ENCODE assay signal across 10 cellular contexts in genomic region chr1:76294470-76295194, GRCh38.
DNase-seq lines count a peak whose midpoint lies in the region; ATAC-seq and TF ChIP-seq lines count a peak whose summit lies in the region.
"Had no signal": no experiment of that assay in that cellular context is flagged by ENCODE, and none has a peak within 500 bp of the region (broad histone marks: within the 10 kb centered on the region; RNA-seq: fewer than 3 reads in every experiment).

No MANE protein-coding gene starts in this region.

- H3K27ac ChIP-seq in vagina (no peak overlapping the region), transverse colon (no peak overlapping the region)
- H3K27ac ChIP-seq: SK-N-MC had no signal

- peak overlapping the region; percentile 56 for H3K4me3 Mint-ChIP-seq in activated T-helper 1 cell treated with anti-CD3 and anti-CD28 coated beads, Interleukin-12 subunit alpha, Interleukin-12 subunit beta, Interleukin-2, Interleukin-4 antibody, amounts not matched to agents 30 ng/mL and 10 ng/mL and 1 ng/mL, durations not matched to agents 14 hours and 24 hours and 36 hours
- H3K4me3 Mint-ChIP-seq: dendritic cell treated with granulocyte-macrophage colony-stimulating factor and Interleukin-4, amounts not matched to agents 40 ng/mL and 50 ng/mL, for 4 days had no signal

- no peak for TF ChIP-seq POLR2A in vagina (IDR thresholded peaks at IDR 0.05)
- no peak for TF ChIP-seq POLR2A in transverse colon (IDR thresholded peaks at IDR 0.05)

- H3K4me1 Mint-ChIP-seq in activated T-helper 1 cell treated with anti-CD3 and anti-CD28 coated beads, Interleukin-12 subunit alpha, Interleukin-12 subunit beta, Interleukin-2, Interleukin-4 antibody, amounts not matched to agents 30 ng/mL and 10 ng/mL and 1 ng/mL, durations not matched to agents 14 hours and 24 hours and 36 hours (ENCODE audit: low read depth), result peaks cover 60% of the 10 kb centered on the region

- intact Hi-C loops in activated T-helper 1 cell treated with anti-CD3 and anti-CD28 coated beads, Interleukin-12 subunit alpha, Interleukin-12 subunit beta, Interleukin-2, Interleukin-4 antibody, amounts not matched to agents 30 ng/mL and 10 ng/mL and 1 ng/mL, durations not matched to agents 14 hours and 24 hours and 36 hours (cut with micrococcal nuclease), result loop anchor here (1.0 to 10.0 kb wide), 4 partner anchors 24 to 200 kb away; no protein-coding TSS in a partner anchor
- intact Hi-C loops in vagina (cut with DNase I), result no loop called here
- intact Hi-C loops in transverse colon (cut with DNase I; ENCODE audit: low total_unique reads), result no loop called here

- H3K27me3 Mint-ChIP-seq in activated T-helper 1 cell treated with anti-CD3 and anti-CD28 coated beads, Interleukin-12 subunit alpha, Interleukin-12 subunit beta, Interleukin-2, Interleukin-4 antibody, amounts not matched to agents 30 ng/mL and 10 ng/mL and 1 ng/mL, durations not matched to agents 14 hours and 24 hours and 36 hours (ENCODE audit: insufficient read depth), result no peaks in the 10 kb centered on the region
- H3K27me3 Mint-ChIP-seq: dendritic cell treated with granulocyte-macrophage colony-stimulating factor and Interleukin-4, amounts not matched to agents 40 ng/mL and 50 ng/mL, for 4 days had no signal

- no peak for TF ChIP-seq EP300 in transverse colon (IDR thresholded peaks at IDR 0.05; ENCODE audit: low read depth)

- H3K9me3 ChIP-seq in vagina (no peaks in the 10 kb centered on the region), transverse colon (no peaks in the 10 kb centered on the region)

- in situ Hi-C loops in transverse colon (cut with MboI; ENCODE audit: low pct_ligation_motif_present in 1 of 4, low pct_unique_long_range_greater_than_20kb in 1 of 4, low sequenced_read_pairs in 3 of 4), result no loop called here

- WGBS in transverse colon (ENCODE audit: low coverage in 1 of 2), 2 donors, result 60 to 80% methylated on average over 4 to 5 of the region's 5 CpGs

- DNase-seq in activated T-helper 1 cell treated with anti-CD3 and anti-CD28 coated beads, Interleukin-12 subunit alpha, Interleukin-12 subunit beta, Interleukin-2, Interleukin-4 antibody, amounts not matched to agents 30 ng/mL and 10 ng/mL and 1 ng/mL, durations not matched to agents 14 hours and 24 hours and 36 hours (ENCODE audit: low spot score), result no peak
- DNase-seq in vagina (ENCODE audit: extremely low spot score in 2 of 2) (no peak), SW480 (ENCODE audit: low spot score) (no peak), transverse colon (no peak)
- DNase-seq in activated CD8-positive, alpha-beta memory T cell treated with anti-CD3 and anti-CD28 coated beads for 24 hours, result no peak

- no peaks in the 10 kb centered on the region for H3K36me3 ChIP-seq in vagina
- no peaks in the 10 kb centered on the region for H3K36me3 ChIP-seq in transverse colon

- H3K27me3 ChIP-seq in vagina, result no peaks in the 10 kb centered on the region
- H3K27me3 ChIP-seq in transverse colon, result no peaks in the 10 kb centered on the region

- ATAC-seq in GM18498 (IDR thresholded peaks at IDR 0.05; ENCODE audit: unreplicated experiment), result peak; percentile 77
- ATAC-seq in GM19467 (IDR thresholded peaks at IDR 0.05; ENCODE audit: unreplicated experiment), result peak; percentile 71
- peak; percentile 73 for ATAC-seq in HG03175 (IDR thresholded peaks at IDR 0.05; ENCODE audit: unreplicated experiment)

- TF ChIP-seq CTCF in vagina (IDR thresholded peaks at IDR 0.05) (no peak), transverse colon (IDR thresholded peaks at IDR 0.05) (no peak)

- H3K36me3 Mint-ChIP-seq in activated T-helper 1 cell treated with anti-CD3 and anti-CD28 coated beads, Interleukin-12 subunit alpha, Interleukin-12 subunit beta, Interleukin-2, Interleukin-4 antibody, amounts not matched to agents 30 ng/mL and 10 ng/mL and 1 ng/mL, durations not matched to agents 14 hours and 24 hours and 36 hours (ENCODE audit: low read depth), result no peaks in the 10 kb centered on the region

- H3K4me1 ChIP-seq in vagina, result no peaks in the 10 kb centered on the region
- no peaks in the 10 kb centered on the region for H3K4me1 ChIP-seq in transverse colon

- peak overlapping the region; percentile 83 for H3K27ac Mint-ChIP-seq in activated T-helper 1 cell treated with anti-CD3 and anti-CD28 coated beads, Interleukin-12 subunit alpha, Interleukin-12 subunit beta, Interleukin-2, Interleukin-4 antibody, amounts not matched to agents 30 ng/mL and 10 ng/mL and 1 ng/mL, durations not matched to agents 14 hours and 24 hours and 36 hours
- H3K27ac Mint-ChIP-seq: dendritic cell treated with granulocyte-macrophage colony-stimulating factor and Interleukin-4, amounts not matched to agents 40 ng/mL and 50 ng/mL, for 4 days had no signal

- H3K9me3 Mint-ChIP-seq in activated T-helper 1 cell treated with anti-CD3 and anti-CD28 coated beads, Interleukin-12 subunit alpha, Interleukin-12 subunit beta, Interleukin-2, Interleukin-4 antibody, amounts not matched to agents 30 ng/mL and 10 ng/mL and 1 ng/mL, durations not matched to agents 14 hours and 24 hours and 36 hours, result no peaks in the 10 kb centered on the region
- H3K9me3 Mint-ChIP-seq: dendritic cell treated with granulocyte-macrophage colony-stimulating factor and Interleukin-4, amounts not matched to agents 40 ng/mL and 50 ng/mL, for 4 days had no signal

- H3K4me3 ChIP-seq in vagina (no peak overlapping the region), transverse colon (no peak overlapping the region)
- H3K4me3 ChIP-seq: SK-N-MC had no signal
